25 cellular contexts compared by ENCODE assay signal in genomic region chr5:15191012-15191411, GRCh38.
A peak's percentile ranks its signal among the peaks of the same experiment; 100 is the strongest.
DNase-seq lines count a peak whose midpoint lies in the region; TF ChIP-seq lines count a peak whose summit lies in the region.
"Had no signal": no experiment of that assay in that cellular context is flagged by ENCODE, and none has a peak within 500 bp of the region (broad histone marks: within the 10 kb centered on the region; RNA-seq: fewer than 3 reads in every experiment).

No MANE protein-coding gene starts in this region.

- POLR2A ChIA-PET in activated CD4-positive, alpha-beta memory T cell treated with anti-CD3 and anti-CD28 coated beads, Interleukin-2, amount 10 ng/mL, durations not matched to agents 7 days and 5 days (lab: Charles Lee) = no interaction called here

- CTCF ChIA-PET in activated CD4-positive, alpha-beta memory T cell treated with anti-CD3 and anti-CD28 coated beads, Interleukin-2, amount 10 ng/mL, durations not matched to agents 7 days and 5 days (lab: Charles Lee) = no interaction called here

- H3K79me2 ChIP-seq in neural progenitor cell (ENCODE audit: low read depth) = no peaks in the 10 kb centered on the region

- no peaks in the 10 kb centered on the region for H3K27me3 ChIP-seq in neural progenitor cell
- H3K27me3 ChIP-seq: gastrocnemius medialis, suprapubic skin had no signal

- peak; percentile 17 to 52 for DNase-seq in NCI-H524 (lab: John Stamatoyannopoulos, UW)
- no peak for DNase-seq in NCI-H524 treated with DMSO at 0.1 percent for 48 hours (lab: John Stamatoyannopoulos, UW)
- DNase-seq in HCEC 1CT = peak; percentile 6
- DNase-seq in chondrocyte (ENCODE audit: low spot score) = no peak
- no peak for DNase-seq in neural progenitor cell (ENCODE audit: low spot score)
- DNase-seq in ecto neural progenitor cell (ENCODE audit: low spot score) = no peak
- DNase-seq in activated naive CD4-positive, alpha-beta T cell (lab: John Stamatoyannopoulos, UW) = no peak
- no peak for DNase-seq in activated CD4-positive, alpha-beta memory T cell treated with anti-CD3 and anti-CD28 coated beads, Interleukin-2, amount 10 ng/mL, durations not matched to agents 7 days and 5 days
- DNase-seq: activated CD4-positive, alpha-beta T cell treated with anti-CD3 and anti-CD28 coated beads for 48 hours; CD4-positive, CD25-positive, alpha-beta regulatory T cell; DMS153; gastrocnemius medialis; left colon; NCI-H1048; NCI-H1930; NCI-H510A treated with DMSO at 0.1 percent for 48 hours; Right ventricle myocardium superior; T-helper 1 cell had no signal

- H3K36me3 Mint-ChIP-seq in chondrocyte (ENCODE audit: low read depth) (no peaks in the 10 kb centered on the region), neural progenitor cell (no peaks in the 10 kb centered on the region)
- H3K36me3 Mint-ChIP-seq in activated CD4-positive, alpha-beta memory T cell treated with anti-CD3 and anti-CD28 coated beads, Interleukin-2, amount 10 ng/mL, durations not matched to agents 7 days and 5 days (ENCODE audit: low read depth) = no peaks in the 10 kb centered on the region
- H3K36me3 Mint-ChIP-seq: brain; CD4-positive, CD25-positive, alpha-beta regulatory T cell; mesothelial cell of epicardium; natural killer cell treated with Interleukin-12 subunit alpha and Interleukin-12 subunit beta and Interleukin-15 and Interleukin-18, amount 100 ng/mL, for 72 hours had no signal

- H3K4me2 ChIP-seq in neural progenitor cell = no peak overlapping the region
- H3K4me2 ChIP-seq: A549 had no signal

- H3K27ac Mint-ChIP-seq in chondrocyte (ENCODE audit: unreplicated experiment) (no peak overlapping the region), neural progenitor cell (no peak overlapping the region)
- no peak overlapping the region for H3K27ac Mint-ChIP-seq in activated CD4-positive, alpha-beta memory T cell treated with anti-CD3 and anti-CD28 coated beads, Interleukin-2, amount 10 ng/mL, durations not matched to agents 7 days and 5 days
- H3K27ac Mint-ChIP-seq: activated T-helper 17 cell treated with anti-CD3 and anti-CD28 coated beads, Interleukin-2, amount 50 U/mL, for 72 hours; brain; CD4-positive, CD25-positive, alpha-beta regulatory T cell; mesothelial cell of epicardium; natural killer cell treated with Interleukin-12 subunit alpha and Interleukin-12 subunit beta and Interleukin-15 and Interleukin-18, amount 100 ng/mL, for 72 hours had no signal

- no peak overlapping the region for H2AFZ ChIP-seq in neural progenitor cell (replicated peaks)

- no peaks in the 10 kb centered on the region for H3K9me3 ChIP-seq in neural progenitor cell (ENCODE audit: low read depth)
- H3K9me3 ChIP-seq: A549, gastrocnemius medialis, suprapubic skin had no signal

- no peak overlapping the region for H3K27ac ChIP-seq in neural progenitor cell
- H3K27ac ChIP-seq: A549, gastrocnemius medialis, suprapubic skin had no signal

- H3K27me3 Mint-ChIP-seq in chondrocyte (ENCODE audit: low read depth) (peaks cover 15% of the 10 kb centered on the region), neural progenitor cell (ENCODE audit: insufficient read depth, low read depth) (peaks cover 2% of the 10 kb centered on the region)
- no peaks in the 10 kb centered on the region for H3K27me3 Mint-ChIP-seq in activated CD4-positive, alpha-beta memory T cell treated with anti-CD3 and anti-CD28 coated beads, Interleukin-2, amount 10 ng/mL, durations not matched to agents 7 days and 5 days
- H3K27me3 Mint-ChIP-seq: activated T-helper 17 cell treated with anti-CD3 and anti-CD28 coated beads, Interleukin-2, amount 50 U/mL, for 72 hours; brain; CD4-positive, CD25-positive, alpha-beta regulatory T cell; natural killer cell treated with Interleukin-12 subunit alpha and Interleukin-12 subunit beta and Interleukin-15 and Interleukin-18, amount 100 ng/mL, for 72 hours had no signal

- H3K9me3 Mint-ChIP-seq in chondrocyte (ENCODE audit: low read depth) = peaks cover 2% of the 10 kb centered on the region
- H3K9me3 Mint-ChIP-seq in neural progenitor cell = peaks cover 5% of the 10 kb centered on the region
- peaks cover 15% of the 10 kb centered on the region for H3K9me3 Mint-ChIP-seq in activated CD4-positive, alpha-beta memory T cell treated with anti-CD3 and anti-CD28 coated beads, Interleukin-2, amount 10 ng/mL, durations not matched to agents 7 days and 5 days

- H3K4me1 Mint-ChIP-seq in chondrocyte (ENCODE audit: low read depth) (no peaks in the 10 kb centered on the region), neural progenitor cell (no peaks in the 10 kb centered on the region)
- H3K4me1 Mint-ChIP-seq in activated CD4-positive, alpha-beta memory T cell treated with anti-CD3 and anti-CD28 coated beads, Interleukin-2, amount 10 ng/mL, durations not matched to agents 7 days and 5 days = no peaks in the 10 kb centered on the region
- H3K4me1 Mint-ChIP-seq: activated T-helper 17 cell treated with anti-CD3 and anti-CD28 coated beads, Interleukin-2, amount 50 U/mL, for 72 hours; brain; CD4-positive, CD25-positive, alpha-beta regulatory T cell; mesothelial cell of epicardium had no signal

- TF ChIP-seq CTCF in chondrocyte (IDR thresholded peaks at IDR 0.05) = peak; percentile 68
- TF ChIP-seq CTCF in neural progenitor cell (IDR thresholded peaks at IDR 0.05) = peak; percentile 11

- no peak overlapping the region for H3K4me3 ChIP-seq in neural progenitor cell
- H3K4me3 ChIP-seq: A549, gastrocnemius medialis, K562, suprapubic skin had no signal

- H3K9ac ChIP-seq in neural progenitor cell = no peak overlapping the region

- no peaks in the 10 kb centered on the region for H3F3A ChIP-seq in neural progenitor cell (ENCODE audit: low read depth)

- H3K4me3 Mint-ChIP-seq in chondrocyte (ENCODE audit: unreplicated experiment) = no peak overlapping the region
- no peak overlapping the region for H3K4me3 Mint-ChIP-seq in neural progenitor cell
- H3K4me3 Mint-ChIP-seq in activated CD4-positive, alpha-beta memory T cell treated with anti-CD3 and anti-CD28 coated beads, Interleukin-2, amount 10 ng/mL, durations not matched to agents 7 days and 5 days = no peak overlapping the region
- H3K4me3 Mint-ChIP-seq: activated T-helper 17 cell treated with anti-CD3 and anti-CD28 coated beads, Interleukin-2, amount 50 U/mL, for 72 hours; brain; CD4-positive, CD25-positive, alpha-beta regulatory T cell; mesothelial cell of epicardium; natural killer cell treated with Interleukin-12 subunit alpha and Interleukin-12 subunit beta and Interleukin-15 and Interleukin-18, amount 100 ng/mL, for 72 hours had no signal

- H3K36me3 ChIP-seq in neural progenitor cell = no peaks in the 10 kb centered on the region
- H3K36me3 ChIP-seq: gastrocnemius medialis, suprapubic skin had no signal

- no peaks in the 10 kb centered on the region for H4K20me1 ChIP-seq in neural progenitor cell (ENCODE audit: low read depth)

- H3K4me1 ChIP-seq in neural progenitor cell = no peaks in the 10 kb centered on the region
- H3K4me1 ChIP-seq: A549, gastrocnemius medialis, suprapubic skin had no signal

Comparison
In these comparisons a context has a peak if more than half of its experiments do, and no peak if none do; other contexts are left out.
1. DNase-seq: peak in NCI-H524 (2 of 2) and HCEC 1CT (single experiment); none in NCI-H524 treated with DMSO at 0.1 percent for 48 hours (single experiment), chondrocyte (single experiment), neural progenitor cell (single experiment), ecto neural progenitor cell (single experiment), activated naive CD4-positive, alpha-beta T cell (0 of 4) and activated CD4-positive, alpha-beta memory T cell treated with anti-CD3 and anti-CD28 coated beads, Interleukin-2, amount 10 ng/mL, durations not matched to agents 7 days and 5 days (single experiment).